ENCODE assay signal across 1 cellular context in the genomic region with DNA sequence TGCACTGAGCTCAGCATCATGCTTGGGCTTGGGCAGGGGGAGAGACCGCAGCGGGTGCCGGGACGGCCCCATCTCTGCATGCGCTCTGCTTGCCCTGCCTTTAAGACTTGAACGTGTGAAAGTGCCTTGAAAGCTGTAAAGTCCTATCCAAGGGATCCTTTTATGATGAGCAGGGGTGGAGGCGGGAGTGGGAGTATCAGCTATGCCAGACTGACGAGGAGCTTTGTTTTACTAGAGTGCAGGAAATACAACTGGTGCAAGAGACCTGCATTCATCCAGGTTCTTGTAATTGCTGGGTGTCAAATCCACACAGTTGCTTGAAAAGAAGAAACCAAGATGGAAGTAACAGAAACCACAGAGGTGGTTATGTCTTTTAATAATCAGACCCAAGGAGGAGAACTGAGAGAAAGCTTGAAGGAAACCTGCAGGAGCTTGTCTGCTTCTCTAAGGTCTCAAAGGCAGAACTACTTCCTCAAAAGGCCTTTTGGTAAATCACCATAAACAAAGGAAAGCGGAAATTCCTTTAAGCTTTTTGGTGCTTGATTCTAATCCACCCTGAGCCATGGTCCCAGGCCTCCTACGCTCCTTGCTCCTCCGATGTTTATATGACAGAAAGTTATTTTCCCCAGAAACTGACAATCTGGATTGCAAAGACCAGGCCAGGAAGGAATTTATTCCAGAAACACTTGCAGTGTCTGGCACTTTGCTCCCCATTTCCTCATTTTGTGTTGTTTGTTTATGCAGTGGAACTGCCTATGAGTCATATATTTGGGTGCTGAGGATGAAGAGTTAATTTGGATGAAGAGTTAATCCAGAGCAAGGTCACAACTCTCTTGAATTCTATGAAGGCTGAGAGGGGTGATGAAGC.
TF ChIP-seq lines count a peak whose summit lies in the region.

No MANE protein-coding gene starts in this region.

TF ChIP-seq in GM23338, 12 proteins besides CTCF, POLR2A, EP300 and RAD21 (continued from another document):
- TF ChIP-seq, protein P1, sequence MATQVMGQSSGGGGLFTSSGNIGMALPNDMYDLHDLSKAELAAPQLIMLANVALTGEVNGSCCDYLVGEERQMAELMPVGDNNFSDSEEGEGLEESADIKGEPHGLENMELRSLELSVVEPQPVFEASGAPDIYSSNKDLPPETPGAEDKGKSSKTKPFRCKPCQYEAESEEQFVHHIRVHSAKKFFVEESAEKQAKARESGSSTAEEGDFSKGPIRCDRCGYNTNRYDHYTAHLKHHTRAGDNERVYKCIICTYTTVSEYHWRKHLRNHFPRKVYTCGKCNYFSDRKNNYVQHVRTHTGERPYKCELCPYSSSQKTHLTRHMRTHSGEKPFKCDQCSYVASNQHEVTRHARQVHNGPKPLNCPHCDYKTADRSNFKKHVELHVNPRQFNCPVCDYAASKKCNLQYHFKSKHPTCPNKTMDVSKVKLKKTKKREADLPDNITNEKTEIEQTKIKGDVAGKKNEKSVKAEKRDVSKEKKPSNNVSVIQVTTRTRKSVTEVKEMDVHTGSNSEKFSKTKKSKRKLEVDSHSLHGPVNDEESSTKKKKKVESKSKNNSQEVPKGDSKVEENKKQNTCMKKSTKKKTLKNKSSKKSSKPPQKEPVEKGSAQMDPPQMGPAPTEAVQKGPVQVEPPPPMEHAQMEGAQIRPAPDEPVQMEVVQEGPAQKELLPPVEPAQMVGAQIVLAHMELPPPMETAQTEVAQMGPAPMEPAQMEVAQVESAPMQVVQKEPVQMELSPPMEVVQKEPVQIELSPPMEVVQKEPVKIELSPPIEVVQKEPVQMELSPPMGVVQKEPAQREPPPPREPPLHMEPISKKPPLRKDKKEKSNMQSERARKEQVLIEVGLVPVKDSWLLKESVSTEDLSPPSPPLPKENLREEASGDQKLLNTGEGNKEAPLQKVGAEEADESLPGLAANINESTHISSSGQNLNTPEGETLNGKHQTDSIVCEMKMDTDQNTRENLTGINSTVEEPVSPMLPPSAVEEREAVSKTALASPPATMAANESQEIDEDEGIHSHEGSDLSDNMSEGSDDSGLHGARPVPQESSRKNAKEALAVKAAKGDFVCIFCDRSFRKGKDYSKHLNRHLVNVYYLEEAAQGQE (IDR thresholded peaks at IDR 0.05; ENCODE audit: unreplicated experiment), result no peak
- no peak for TF ChIP-seq ZNF331 (CRISPR knock-in tag; IDR thresholded peaks at IDR 0.05; ENCODE audit: low read depth)
- no peak for TF ChIP-seq POLR2AphosphoS5 (IDR thresholded peaks at IDR 0.05; ENCODE audit: low read depth)
- TF ChIP-seq, protein P2, sequence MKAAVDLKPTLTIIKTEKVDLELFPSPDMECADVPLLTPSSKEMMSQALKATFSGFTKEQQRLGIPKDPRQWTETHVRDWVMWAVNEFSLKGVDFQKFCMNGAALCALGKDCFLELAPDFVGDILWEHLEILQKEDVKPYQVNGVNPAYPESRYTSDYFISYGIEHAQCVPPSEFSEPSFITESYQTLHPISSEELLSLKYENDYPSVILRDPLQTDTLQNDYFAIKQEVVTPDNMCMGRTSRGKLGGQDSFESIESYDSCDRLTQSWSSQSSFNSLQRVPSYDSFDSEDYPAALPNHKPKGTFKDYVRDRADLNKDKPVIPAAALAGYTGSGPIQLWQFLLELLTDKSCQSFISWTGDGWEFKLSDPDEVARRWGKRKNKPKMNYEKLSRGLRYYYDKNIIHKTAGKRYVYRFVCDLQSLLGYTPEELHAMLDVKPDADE (IDR thresholded peaks at IDR 0.05), result no peak
TF ChIP-seq in GM23338: peak in this region for 0.
